In genomic region chr10:7412482-7413251, GRCh38 we compare ENCODE assay signal across 8 cellular contexts. TPM values are rescaled to one million over a fixed set of nuclear protein-coding genes. Genes with fewer than 3 reads are reported as not detected.
DNase-seq lines count a peak whose midpoint lies in the region; ATAC-seq lines count a peak whose summit lies in the region.

No MANE protein-coding gene starts in this region.

- peak overlapping the region; percentile 5 for H4K8ac ChIP-seq in trophoblast cell (ENCODE audit: low read depth, low read length)

- no peak overlapping the region for H3K4ac ChIP-seq in trophoblast cell (ENCODE audit: low read depth, low read length)

- no peak overlapping the region for H2BK5ac ChIP-seq in trophoblast cell (ENCODE audit: low read depth, low read length, poor library complexity)

- DNase-seq in CD4-positive, alpha-beta memory T cell: peak in 2 of 5 donors; percentile 10 to 44
- peak; percentile 38 for DNase-seq in activated CD4-positive, alpha-beta memory T cell treated with anti-CD3 and anti-CD28 coated beads, Interleukin-2, amount 10 ng/mL, durations not matched to agents 7 days and 5 days
- DNase-seq in Right ventricle myocardium superior: peak; percentile 62
- peak in 1 of 2 donors; percentile 37 for DNase-seq in trophoblast cell
- no peak for DNase-seq in putamen (ENCODE audit: low spot score)

- H3K9me3 ChIP-seq in CD4-positive, alpha-beta memory T cell (ENCODE audit: control insufficient read depth in 1 of 2, low read length in 2 of 2): no peaks in the 10 kb centered on the region
- H3K9me3 ChIP-seq in trophoblast cell (ENCODE audit: insufficient read depth, low read depth, low read length): peaks cover 2% of the 10 kb centered on the region

- H3K36me3 Mint-ChIP-seq in CD4-positive, alpha-beta memory T cell: peaks cover 0 to 21% of the 10 kb centered on the region in 2 donors
- H3K36me3 Mint-ChIP-seq in activated CD4-positive, alpha-beta memory T cell treated with anti-CD3 and anti-CD28 coated beads, Interleukin-2, amount 10 ng/mL, durations not matched to agents 7 days and 5 days (ENCODE audit: low read depth): peaks cover 5% of the 10 kb centered on the region

- no peak overlapping the region for H4K91ac ChIP-seq in trophoblast cell (ENCODE audit: low read depth, low read length)

- H3K9ac ChIP-seq in trophoblast cell (ENCODE audit: low read length): no peak overlapping the region

- peak overlapping the region in 3 of 7 donors; percentile 12 to 95 (median 68) for H3K27ac Mint-ChIP-seq in CD4-positive, alpha-beta memory T cell
- no peak overlapping the region for H3K27ac Mint-ChIP-seq in activated CD4-positive, alpha-beta memory T cell treated with anti-CD3 and anti-CD28 coated beads, Interleukin-2, amount 10 ng/mL, durations not matched to agents 7 days and 5 days

- POLR2A ChIA-PET in CD4-positive, alpha-beta memory T cell (lab: Charles Lee; ENCODE audit: partially characterized antibody): interaction anchor here (1.5 to 2.5 kb wide), 3 partner anchors 72 to 153 kb away, joined by 6 to 12 read pairs (median 11); no protein-coding TSS in a partner anchor
- POLR2A ChIA-PET in activated CD4-positive, alpha-beta memory T cell treated with anti-CD3 and anti-CD28 coated beads, Interleukin-2, amount 10 ng/mL, durations not matched to agents 7 days and 5 days (lab: Charles Lee): interaction anchor here (1.0 kb wide), 2 partner anchors 72 to 219 kb away, joined by 3 to 4 read pairs; no protein-coding TSS in a partner anchor

- no peak overlapping the region for H4K12ac ChIP-seq in trophoblast cell (ENCODE audit: low read depth, low read length)

- H3K18ac ChIP-seq in trophoblast cell (ENCODE audit: low read length): no peak overlapping the region

- H3K4me3 Mint-ChIP-seq in CD4-positive, alpha-beta memory T cell: peak overlapping the region; percentile 67 to 100 (median 95)
- peak overlapping the region; percentile 34 for H3K4me3 Mint-ChIP-seq in activated CD4-positive, alpha-beta memory T cell treated with anti-CD3 and anti-CD28 coated beads, Interleukin-2, amount 10 ng/mL, durations not matched to agents 7 days and 5 days

- ATAC-seq in Right ventricle myocardium superior (ENCODE audit: poor library complexity): no peak
- ATAC-seq in HG02852 (IDR thresholded peaks at IDR 0.05; ENCODE audit: unreplicated experiment): no peak
- ATAC-seq in HG03108 (IDR thresholded peaks at IDR 0.05; ENCODE audit: unreplicated experiment): no peak
- no peak for ATAC-seq in HG03520 (IDR thresholded peaks at IDR 0.05; ENCODE audit: unreplicated experiment)

- peaks cover 33% of the 10 kb centered on the region for H3K4me1 ChIP-seq in CD4-positive, alpha-beta memory T cell (ENCODE audit: insufficient read depth, low read length)
- peaks cover 19 to 30% of the 10 kb centered on the region in 2 experiments for H3K4me1 ChIP-seq in trophoblast cell (ENCODE audit: control insufficient read depth in 1 of 2, insufficient read depth in 2 of 2, low read length in 2 of 2)

- peak overlapping the region in 1 of 2 donors; percentile 83 for H3K4me3 ChIP-seq in CD4-positive, alpha-beta memory T cell (ENCODE audit: low read length in 2 of 2)
- no peak overlapping the region for H3K4me3 ChIP-seq in trophoblast cell (ENCODE audit: low read depth, low read length)

- H2BK12ac ChIP-seq in trophoblast cell (ENCODE audit: low read length): no peak overlapping the region

- H3K23ac ChIP-seq in trophoblast cell (ENCODE audit: low read length): no peak overlapping the region

- H3K4me1 Mint-ChIP-seq in CD4-positive, alpha-beta memory T cell: peaks cover 7 to 45% (median 30%) of the 10 kb centered on the region in 4 donors
- peaks cover 42% of the 10 kb centered on the region for H3K4me1 Mint-ChIP-seq in activated CD4-positive, alpha-beta memory T cell treated with anti-CD3 and anti-CD28 coated beads, Interleukin-2, amount 10 ng/mL, durations not matched to agents 7 days and 5 days

- H3K14ac ChIP-seq in trophoblast cell (ENCODE audit: low read length): no peak overlapping the region

- H3K27me3 Mint-ChIP-seq in CD4-positive, alpha-beta memory T cell: no peaks in the 10 kb centered on the region
- H3K27me3 Mint-ChIP-seq in activated CD4-positive, alpha-beta memory T cell treated with anti-CD3 and anti-CD28 coated beads, Interleukin-2, amount 10 ng/mL, durations not matched to agents 7 days and 5 days: peaks cover 41% of the 10 kb centered on the region

- peaks cover 0 to 3% (median 0%) of the 10 kb centered on the region in 8 donors for H3K9me3 Mint-ChIP-seq in CD4-positive, alpha-beta memory T cell
- no peaks in the 10 kb centered on the region for H3K9me3 Mint-ChIP-seq in activated CD4-positive, alpha-beta memory T cell treated with anti-CD3 and anti-CD28 coated beads, Interleukin-2, amount 10 ng/mL, durations not matched to agents 7 days and 5 days

- peaks cover 4% of the 10 kb centered on the region for H3K79me2 ChIP-seq in trophoblast cell (ENCODE audit: control insufficient read depth, insufficient read depth, low read length, poor library complexity)

- H3K36me3 ChIP-seq in CD4-positive, alpha-beta memory T cell (ENCODE audit: insufficient read depth, low read length): no peaks in the 10 kb centered on the region
- no peaks in the 10 kb centered on the region for H3K36me3 ChIP-seq in trophoblast cell (ENCODE audit: control insufficient read depth in 1 of 2, insufficient read depth in 2 of 2, low read length in 2 of 2)

- no peaks in the 10 kb centered on the region for H3K27me3 ChIP-seq in CD4-positive, alpha-beta memory T cell (ENCODE audit: insufficient read depth, low read length)
- peaks cover 11% of the 10 kb centered on the region for H3K27me3 ChIP-seq in trophoblast cell (ENCODE audit: insufficient read depth, low read length)

- WGBS in trophoblast cell (ENCODE audit: extremely low coverage, insufficient coverage, insufficient read length): no CpG with 5 or more reads among the region's 62 CpGs

- CTCF ChIA-PET in CD4-positive, alpha-beta memory T cell (lab: Charles Lee; ENCODE audit: partially characterized antibody): interaction anchor here (1.0 to 6.7 kb wide), 4 partner anchors 144 to 494 kb away, joined by 3 to 93 read pairs (median 10); no protein-coding TSS in a partner anchor
- CTCF ChIA-PET in activated CD4-positive, alpha-beta memory T cell treated with anti-CD3 and anti-CD28 coated beads, Interleukin-2, amount 10 ng/mL, durations not matched to agents 7 days and 5 days (lab: Charles Lee): interaction anchor here (0.9 to 5.8 kb wide), 5 partner anchors 141 to 574 kb away, joined by 3 to 65 read pairs (median 5); no protein-coding TSS in a partner anchor

- H2BK120ac ChIP-seq in trophoblast cell (ENCODE audit: insufficient read depth, low read length, poor library complexity): no peak overlapping the region

- intact Hi-C loops in CD4-positive, alpha-beta memory T cell (cut with micrococcal nuclease): loop anchor here (10.0 kb wide), 1 partner anchor 998 kb away; no protein-coding TSS in a partner anchor
- intact Hi-C loops in Right ventricle myocardium superior (cut with DNase I): no loop called here

- H3K27ac ChIP-seq in CD4-positive, alpha-beta memory T cell (ENCODE audit: low read depth, low read length): no peak overlapping the region
- H3K27ac ChIP-seq in trophoblast cell (ENCODE audit: low read depth, low read length): no peak overlapping the region

- H3K79me1 ChIP-seq in trophoblast cell (ENCODE audit: low read length): peaks cover 6% of the 10 kb centered on the region

- H3K4me2 ChIP-seq in trophoblast cell (ENCODE audit: low read length): peak overlapping the region; percentile 77

- H2AK5ac ChIP-seq in trophoblast cell (ENCODE audit: low read length): no peak overlapping the region

- H2AFZ ChIP-seq in trophoblast cell (ENCODE audit: insufficient read depth, low read length, poor library complexity): peak overlapping the region; percentile 56

RNA-seq across cellular contexts. Expression of gene SFMBT2, which starts 1.8 kb away (rescaled TPM):
- 10 to 100 TPM; 20.0 to 22.3 TPM for total RNA-seq in CD4-positive, alpha-beta memory T cell
- polyA plus RNA-seq in CD4-positive, alpha-beta memory T cell: 1 to 10 TPM; 1.7 to 3.3 TPM
- 10 to 100 TPM; 25.8 to 27.0 TPM for total RNA-seq in activated CD4-positive, alpha-beta memory T cell treated with anti-CD3 and anti-CD28 coated beads, Interleukin-2, amount 10 ng/mL, durations not matched to agents 7 days and 5 days
- total RNA-seq in Right ventricle myocardium superior: 9.4 TPM
- 1.3 and 1.6 TPM in 2 replicates for polyA plus RNA-seq in trophoblast cell (2013)
